19 cellular contexts compared by ENCODE assay signal in genomic region chr3:196039359-196039758, GRCh38. TPM values are rescaled to one million over a fixed set of nuclear protein-coding genes. Genes with fewer than 3 reads are reported as not detected.
A peak's percentile ranks its signal among the peaks of the same experiment; 100 is the strongest.
DNase-seq lines count a peak whose midpoint lies in the region; ATAC-seq, FAIRE-seq and TF ChIP-seq lines count a peak whose summit lies in the region.
"Had no signal": no experiment of that assay in that cellular context is flagged by ENCODE, and none has a peak within 500 bp of the region (broad histone marks: within the 10 kb centered on the region; RNA-seq: fewer than 3 reads in every experiment).

No MANE protein-coding gene starts in this region.

- H3K36me3 ChIP-seq in pancreas (no peaks in the 10 kb centered on the region), spleen (peaks cover 0 to 2% (median 0%) of the 10 kb centered on the region in 6 donors)

- H3K4me3 ChIP-seq in pancreas, result no peak overlapping the region
- H3K4me3 ChIP-seq in spleen, result no peak overlapping the region
- H3K4me3 ChIP-seq: BLaER1, HAP-1 had no signal

- DNase-seq in pancreas (no peak), SW480 (ENCODE audit: low spot score) (no peak), spleen (no peak), EL (no peak)
- DNase-seq: Caco-2; CD4-positive, CD25-positive, alpha-beta regulatory T cell; CD8-positive, alpha-beta T cell; DMS153; DND-41; GF-D8; GOT3 had no signal

- intact Hi-C loops in pancreas (cut with DNase I) (no loop called here), spleen (cut with DNase I; ENCODE audit: low total_unique reads) (no loop called here)

- TF ChIP-seq CTCF in pancreas (IDR thresholded peaks at IDR 0.05) (no peak), spleen (IDR thresholded peaks at IDR 0.05 in 8 of 11, conservative IDR thresholded peaks at IDR 0.05 in 3 of 11) (no peak)

- H3K4me1 ChIP-seq in pancreas, result no peaks in the 10 kb centered on the region
- no peaks in the 10 kb centered on the region for H3K4me1 ChIP-seq in spleen
- H3K4me1 ChIP-seq: BLaER1, Caco-2, HAP-1 had no signal

- no peak for ATAC-seq in pancreas
- ATAC-seq: CD8-positive, alpha-beta T cell had no signal

- TF ChIP-seq POLR2A in spleen (IDR thresholded peaks at IDR 0.05), result no peak

- TF ChIP-seq EP300 in Ishikawa (IDR thresholded peaks at IDR 0.05; ENCODE audit: borderline replicate concordance), result no peak

- peak; percentile 15 for FAIRE-seq in G401.6 (lab: Jason Lieb, UNC)
- FAIRE-seq in colon (lab: Jason Lieb, UNC), result peak; percentile 45
- FAIRE-seq in pancreas (lab: Jason Lieb, UNC), result peak; percentile 26
- FAIRE-seq: GM12891, H54 had no signal

- H3K27me3 ChIP-seq in pancreas (no peaks in the 10 kb centered on the region), spleen (replicated peaks in 1 of 7) (no peaks in the 10 kb centered on the region)
- H3K27me3 ChIP-seq: BLaER1 had no signal

- no peaks in the 10 kb centered on the region for H3K9me3 ChIP-seq in pancreas
- peaks cover 0 to 49% (median 16%) of the 10 kb centered on the region in 8 donors for H3K9me3 ChIP-seq in spleen
- H3K9me3 ChIP-seq: Caco-2 had no signal

- no peak for TF ChIP-seq RAD21 in Ishikawa (IDR thresholded peaks at IDR 0.05; ENCODE audit: low read depth)

- WGBS in pancreas, 2 donors, result 92 to 100% methylated on average over 2 of the region's 2 CpGs
- WGBS in spleen, 5 donors, result 91 to 93% (median 92%) methylated on average over 2 of the region's 2 CpGs

- H3K27ac ChIP-seq in pancreas (no peak overlapping the region), spleen (no peak overlapping the region)
- H3K27ac ChIP-seq: BLaER1, C4-2B had no signal

TF ChIP-seq in Ishikawa, 13 proteins besides CTCF, POLR2A, EP300 and RAD21:
- no peak for TF ChIP-seq CEBPB (IDR thresholded peaks at IDR 0.05)
- TF ChIP-seq NFIC (IDR thresholded peaks at IDR 0.05), result peak; percentile 65
TF ChIP-seq in Ishikawa: peak in this region for 1.

RNA-seq across cellular contexts. Expression of gene TFRC, which starts 42.5 kb away (rescaled TPM):
- total RNA-seq in pancreas, result 10 to 100 TPM; 18.7 to 45.6 (median 31.2) TPM
- polyA plus RNA-seq in pancreas, result 10 to 100 TPM in 1 of 2 donors, 1 to 10 TPM in 1; 7.8 to 20.9 TPM
- 100 to 1,000 TPM in 1 of 7 donors, 10 to 100 TPM in 6; 44.2 to 104 (median 82.7) TPM for total RNA-seq in spleen
- 10 to 100 TPM; 13.2 to 18.7 (median 15.5) TPM for polyA plus RNA-seq in spleen
